12 cellular contexts compared by ENCODE assay signal in genomic region chr6:6085928-6086668, GRCh38.
DNase-seq lines count a peak whose midpoint lies in the region; ATAC-seq, FAIRE-seq and TF ChIP-seq lines count a peak whose summit lies in the region.
"Had no signal": no experiment of that assay in that cellular context is flagged by ENCODE, and none has a peak within 500 bp of the region (broad histone marks: within the 10 kb centered on the region; RNA-seq: fewer than 3 reads in every experiment).

No MANE protein-coding gene starts in this region.

- H3K36me3 Mint-ChIP-seq in IgD-negative memory B cell = peaks cover 8% of the 10 kb centered on the region
- H3K36me3 Mint-ChIP-seq in activated naive CD4-positive, alpha-beta T cell treated with anti-CD3 and anti-CD28 coated beads, Interleukin-2, amount 50 U/mL, for 72 hours = peaks cover 4 to 5% of the 10 kb centered on the region in 2 donors

- H2AFZ ChIP-seq in K562 (ENCODE audit: low read depth, low read length) = no peak overlapping the region

- ATAC-seq in K562 = no peak
- ATAC-seq in sciatic nerve = peak; percentile 62
- no peak for ATAC-seq in GM18909 (IDR thresholded peaks at IDR 0.05; ENCODE audit: poor library complexity, unreplicated experiment)
- no peak for ATAC-seq in activated naive CD4-positive, alpha-beta T cell treated with anti-CD3 and anti-CD28 coated beads, Interleukin-2, amount 50 U/mL, for 72 hours
- ATAC-seq in upper lobe of right lung = no peak

- no peak overlapping the region for H3K4me3 Mint-ChIP-seq in IgD-negative memory B cell

- no peak for TF ChIP-seq POLR2A in K562 (conservative IDR thresholded peaks at IDR 0.05)

- H3K9me3 ChIP-seq in K562 (replicated peaks; ENCODE audit: control insufficient read depth, insufficient read depth, low read depth, low read length) (no peaks in the 10 kb centered on the region), upper lobe of right lung (no peaks in the 10 kb centered on the region)
- H3K9me3 ChIP-seq: SJCRH30 had no signal

- DNase-seq in GM18507 (ENCODE audit: extremely low spot score, insufficient read length, low read depth) (no peak), K562 (ENCODE audit: extremely low read depth in 1 of 4, low spot score in 3 of 4) (no peak), sciatic nerve (ENCODE audit: low spot score) (no peak), upper lobe of right lung (no peak)
- no peak for DNase-seq in activated naive CD4-positive, alpha-beta T cell treated with anti-CD3 and anti-CD28 coated beads, Interleukin-2, amount 50 U/mL, for 72 hours (ENCODE audit: low spot score in 2 of 2)
- DNase-seq: DMS153, Kasumi-1, NCI-H1436 treated with DMSO at 0.1 percent for 48 hours, NCI-H2107, SJCRH30 had no signal

- H3K4me1 ChIP-seq in K562 (replicated peaks in 1 of 2; ENCODE audit: control insufficient read depth in 2 of 2, insufficient read depth in 2 of 2, low read length in 2 of 2) (no peaks in the 10 kb centered on the region), upper lobe of right lung (no peaks in the 10 kb centered on the region)
- H3K4me1 ChIP-seq: SJCRH30 had no signal

- in situ Hi-C loops in K562 (cut with MboI) = no loop called here

- H3K9ac ChIP-seq in K562 (ENCODE audit: insufficient read depth in 1 of 2, low read depth in 2 of 2, low read length in 2 of 2) = no peak overlapping the region

- CTCF ChIA-PET in K562 (lab: Yijun Ruan, JAX; ENCODE audit: low intra/inter-chr PET ratio) = no interaction called here

- intact Hi-C loops in K562 (cut with micrococcal nuclease) = no loop called here
- intact Hi-C loops in sciatic nerve (cut with DNase I) = no loop called here
- intact Hi-C loops in upper lobe of right lung (cut with DNase I) = no loop called here

- H3K9me3 Mint-ChIP-seq in IgD-negative memory B cell = peaks cover 8 to 28% (median 12%) of the 10 kb centered on the region in 3 donors
- peaks cover 9 to 10% of the 10 kb centered on the region in 2 donors for H3K9me3 Mint-ChIP-seq in activated naive CD4-positive, alpha-beta T cell treated with anti-CD3 and anti-CD28 coated beads, Interleukin-2, amount 50 U/mL, for 72 hours

- H3K27me3 ChIP-seq in K562 (ENCODE audit: control insufficient read depth in 2 of 2, insufficient read depth in 2 of 2, low read length in 2 of 2) (no peaks in the 10 kb centered on the region), upper lobe of right lung (no peaks in the 10 kb centered on the region)
- H3K27me3 ChIP-seq: SJCRH30 had no signal

- peaks cover 0 to 1% (median 0%) of the 10 kb centered on the region in 3 donors for H3K4me1 Mint-ChIP-seq in IgD-negative memory B cell

- H3K4me2 ChIP-seq in K562 (ENCODE audit: insufficient read depth, low read length) = no peak overlapping the region

- H3K79me2 ChIP-seq in K562 (ENCODE audit: control insufficient read depth, insufficient read depth, low read length) = no peaks in the 10 kb centered on the region

- H3K27ac ChIP-seq in K562 (ENCODE audit: extremely low read depth, low read depth, low read length) = no peak overlapping the region
- no peak overlapping the region for H3K27ac ChIP-seq in upper lobe of right lung
- H3K27ac ChIP-seq: SJCRH30 had no signal

- no peaks in the 10 kb centered on the region for H3K9me1 ChIP-seq in K562 (ENCODE audit: control insufficient read depth, insufficient read depth, low read length)

- FAIRE-seq in GM18507 (lab: Jason Lieb, UNC) (peak; percentile 56), K562 (lab: Jason Lieb, UNC) (no peak)

- H3K4me3 ChIP-seq in K562 (no peak overlapping the region), upper lobe of right lung (no peak overlapping the region)
- H3K4me3 ChIP-seq: SJCRH30 had no signal

- peaks cover 4% of the 10 kb centered on the region for H3K27me3 Mint-ChIP-seq in IgD-negative memory B cell

- H3K27ac Mint-ChIP-seq in IgD-negative memory B cell = peak overlapping the region in 2 of 3 donors; percentile 18 to 40
- H3K27ac Mint-ChIP-seq in activated naive CD4-positive, alpha-beta T cell treated with anti-CD3 and anti-CD28 coated beads, Interleukin-2, amount 50 U/mL, for 72 hours = no peak overlapping the region

- WGBS in K562 (ENCODE audit: insufficient coverage, low coverage, missing lambda C conversion rate) = 0% methylated on average over 4 of the region's 4 CpGs

- TF ChIP-seq CTCF in K562 (IDR thresholded peaks at IDR 0.05 in 2 of 3, conservative IDR thresholded peaks at IDR 0.05 in 1 of 3; ENCODE audit: insufficient read depth in 2 of 3, low read depth in 1 of 3, low read length in 3 of 3) = no peak
- no peak for TF ChIP-seq CTCF in upper lobe of right lung (IDR thresholded peaks at IDR 0.05)

- TF ChIP-seq EP300 in K562 (IDR thresholded peaks at IDR 0.05; ENCODE audit: low read length) = no peak

- POLR2A ChIA-PET in K562 (lab: Yijun Ruan, JAX) = no interaction called here

- no TSS peak for BruUV-seq in K562 (replicated peaks; lab: Mats Ljungman, UMichigan)

- no peaks in the 10 kb centered on the region; the same call in 1 of the 2 replicates for H4K20me1 ChIP-seq in K562 (replicated peaks; ENCODE audit: control insufficient read depth, insufficient read depth, low read length)

- H3K36me3 ChIP-seq in K562 (ENCODE audit: control insufficient read depth, insufficient read depth, low read length) (no peaks in the 10 kb centered on the region), upper lobe of right lung (no peaks in the 10 kb centered on the region)
- H3K36me3 ChIP-seq: SJCRH30 had no signal

- no peak for TF ChIP-seq RAD21 in K562 (CRISPR knock-in tag; conservative IDR thresholded peaks at IDR 0.05 in 1 of 2, IDR thresholded peaks at IDR 0.05 in 1 of 2)

TF ChIP-seq in K562, 482 proteins besides CTCF, POLR2A, EP300 and RAD21:
- no peak for TF ChIP-seq MLLT1 (IDR thresholded peaks at IDR 0.05)
- TF ChIP-seq ZNF316 (IDR thresholded peaks at IDR 0.05) = peak; percentile 38; the same call in 1 of the 2 replicates
- TF ChIP-seq C11orf30 (IDR thresholded peaks at IDR 0.05; ENCODE audit: low read depth) = 0 out of 2 replicates have a peak, but pooled peaks have one; percentile 25
- no peak for TF ChIP-seq ELK1 (CRISPR knock-in tag; IDR thresholded peaks at IDR 0.05)
- TF ChIP-seq HLTF (IDR thresholded peaks at IDR 0.05) = no peak
- TF ChIP-seq HNRNPUL1 (IDR thresholded peaks at IDR 0.05; ENCODE audit: low read length) = no peak

Comparison
In these comparisons a context has a peak if more than half of its experiments do, and no peak if none do; other contexts are left out.
1. H3K27ac Mint-ChIP-seq: peak in IgD-negative memory B cell (2 of 3); none in activated naive CD4-positive, alpha-beta T cell treated with anti-CD3 and anti-CD28 coated beads, Interleukin-2, amount 50 U/mL, for 72 hours (0 of 2).